In genomic region chr2:195489101-195489500, GRCh38 we compare ENCODE assay signal across 28 cellular contexts.
DNase-seq lines count a peak whose midpoint lies in the region; TF ChIP-seq lines count a peak whose summit lies in the region.
"Had no signal": no experiment of that assay in that cellular context is flagged by ENCODE, and none has a peak within 500 bp of the region (broad histone marks: within the 10 kb centered on the region; RNA-seq: fewer than 3 reads in every experiment).

No MANE protein-coding gene starts in this region.

- no peak overlapping the region for H2BK120ac ChIP-seq in trophoblast cell (ENCODE audit: insufficient read depth, low read length, poor library complexity)

- TF ChIP-seq CTCF in Peyer's patch (IDR thresholded peaks at IDR 0.05) (no peak), WERI-Rb-1 (IDR thresholded peaks at IDR 0.05; ENCODE audit: low read depth, low read length) (no peak)

- H3K36me3 ChIP-seq in MG63 (no peaks in the 10 kb centered on the region), adipocyte (ENCODE audit: control insufficient read depth, insufficient read depth, low read length, severe bottlenecking) (no peaks in the 10 kb centered on the region), trophoblast cell (ENCODE audit: control insufficient read depth in 1 of 2, insufficient read depth in 2 of 2, low read length in 2 of 2) (no peaks in the 10 kb centered on the region), Peyer's patch (no peaks in the 10 kb centered on the region), WERI-Rb-1 (no peaks in the 10 kb centered on the region)
- H3K36me3 ChIP-seq: breast epithelium, esophagus squamous epithelium, lower lobe of right lung, pancreas, right lobe of liver, stomach, upper lobe of left lung had no signal

- no peak overlapping the region for H3K14ac ChIP-seq in trophoblast cell (ENCODE audit: low read length)

- DNase-seq in EH (ENCODE audit: low read depth) (peak; percentile 35), MG63 (peak; percentile 49), adipocyte (ENCODE audit: low read depth) (peak; percentile 8), trophoblast cell (no peak), NCI-H187 treated with DMSO at 0.1 percent for 48 hours (lab: John Stamatoyannopoulos, UW) (no peak), NOMO-1 treated with DMSO at 0.1 percent for 48 hours (lab: John Stamatoyannopoulos, UW; ENCODE audit: unreplicated experiment) (no peak), Peyer's patch (no peak), WERI-Rb-1 (no peak)
- DNase-seq: activated CD4-positive, alpha-beta T cell treated with anti-CD3 and anti-CD28 coated beads for 48 hours; activated T-cell treated with anti-CD3 and anti-CD28 coated beads, Interleukin-2, amount 50 U/mL, for 24 hours; amniotic stem cell; CD8-positive, alpha-beta memory T cell; esophagus squamous epithelium; H7; kidney; lower lobe of right lung; mucosa of descending colon; NCI-H1048; NCI-H1930; NCI-H226; NCI-H82; pancreas; right lobe of liver; SHP77; stomach; upper lobe of left lung had no signal

- H3K4me3 ChIP-seq in MG63, result no peak overlapping the region
- no peak overlapping the region for H3K4me3 ChIP-seq in adipocyte (ENCODE audit: low read length)
- no peak overlapping the region for H3K4me3 ChIP-seq in trophoblast cell (ENCODE audit: low read depth, low read length)
- H3K4me3 ChIP-seq in Peyer's patch, result no peak overlapping the region
- no peak overlapping the region for H3K4me3 ChIP-seq in WERI-Rb-1 (ENCODE audit: low read depth, low read length)
- H3K4me3 ChIP-seq: breast epithelium, coronary artery, esophagus squamous epithelium, lower lobe of right lung, mucosa of descending colon, pancreas, right lobe of liver, stomach, upper lobe of left lung had no signal

- no peak overlapping the region for H4K8ac ChIP-seq in trophoblast cell (ENCODE audit: low read depth, low read length)

- H2BK12ac ChIP-seq in trophoblast cell (ENCODE audit: low read length), result no peak overlapping the region

- no peak overlapping the region for H2BK5ac ChIP-seq in trophoblast cell (ENCODE audit: low read depth, low read length, poor library complexity)

- no peak for TF ChIP-seq POLR2A in Peyer's patch (IDR thresholded peaks at IDR 0.05)

- H3K4me1 ChIP-seq in adipocyte (ENCODE audit: control insufficient read depth, insufficient read depth, low read length), result peaks cover 20% of the 10 kb centered on the region
- peaks cover 0 to 3% of the 10 kb centered on the region in 2 experiments for H3K4me1 ChIP-seq in trophoblast cell (ENCODE audit: control insufficient read depth in 1 of 2, insufficient read depth in 2 of 2, low read length in 2 of 2)
- H3K4me1 ChIP-seq in Peyer's patch, result no peaks in the 10 kb centered on the region
- H3K4me1 ChIP-seq: breast epithelium, esophagus squamous epithelium, lower lobe of right lung, pancreas, right lobe of liver, stomach had no signal

- H3K79me1 ChIP-seq in trophoblast cell (ENCODE audit: low read length), result peaks cover 5% of the 10 kb centered on the region

- H3K9ac ChIP-seq in adipocyte (ENCODE audit: low read length) (no peak overlapping the region), trophoblast cell (ENCODE audit: low read length) (no peak overlapping the region)

- H3K23ac ChIP-seq in trophoblast cell (ENCODE audit: low read length), result no peak overlapping the region

- H4K91ac ChIP-seq in trophoblast cell (ENCODE audit: low read depth, low read length), result peak overlapping the region; percentile 28

- H3K18ac ChIP-seq in trophoblast cell (ENCODE audit: low read length), result no peak overlapping the region

- H3K9me3 ChIP-seq in MG63 (no peaks in the 10 kb centered on the region), adipocyte (ENCODE audit: control insufficient read depth, low read length) (no peaks in the 10 kb centered on the region), trophoblast cell (ENCODE audit: insufficient read depth, low read depth, low read length) (no peaks in the 10 kb centered on the region), Peyer's patch (no peaks in the 10 kb centered on the region), WERI-Rb-1 (ENCODE audit: severe bottlenecking) (no peaks in the 10 kb centered on the region)
- H3K9me3 ChIP-seq: breast epithelium, esophagus squamous epithelium, lower lobe of right lung, mucosa of descending colon, pancreas, right lobe of liver, stomach, upper lobe of left lung had no signal

- no CpG with 5 or more reads among the region's 2 CpGs for WGBS in trophoblast cell (ENCODE audit: extremely low coverage, insufficient coverage, insufficient read length)

- H3K27me3 ChIP-seq in MG63 (no peaks in the 10 kb centered on the region), adipocyte (replicated peaks; ENCODE audit: control insufficient read depth, insufficient read depth, low read length) (no peaks in the 10 kb centered on the region), trophoblast cell (ENCODE audit: insufficient read depth, low read length) (no peaks in the 10 kb centered on the region), Peyer's patch (no peaks in the 10 kb centered on the region), WERI-Rb-1 (ENCODE audit: insufficient read depth, low read depth, severe bottlenecking) (no peaks in the 10 kb centered on the region)
- H3K27me3 ChIP-seq: breast epithelium, esophagus squamous epithelium, pancreas, right lobe of liver, stomach, upper lobe of left lung had no signal

- H3K79me2 ChIP-seq in trophoblast cell (ENCODE audit: control insufficient read depth, insufficient read depth, low read length, poor library complexity), result no peaks in the 10 kb centered on the region

- H3K4ac ChIP-seq in trophoblast cell (ENCODE audit: low read depth, low read length), result no peak overlapping the region

- no peak overlapping the region for H4K12ac ChIP-seq in trophoblast cell (ENCODE audit: low read depth, low read length)

- H3K4me2 ChIP-seq in trophoblast cell (ENCODE audit: low read length), result no peak overlapping the region

- H2AK5ac ChIP-seq in trophoblast cell (ENCODE audit: low read length), result no peak overlapping the region

- H3K27ac ChIP-seq in trophoblast cell (ENCODE audit: low read depth, low read length) (no peak overlapping the region), Peyer's patch (no peak overlapping the region), WERI-Rb-1 (no peak overlapping the region)
- H3K27ac ChIP-seq: breast epithelium, coronary artery, esophagus squamous epithelium, lower lobe of right lung, pancreas, right lobe of liver, stomach, upper lobe of left lung had no signal

- no peak overlapping the region for H2AFZ ChIP-seq in trophoblast cell (ENCODE audit: insufficient read depth, low read length, poor library complexity)

Comparison
In these comparisons a context has a peak if more than half of its experiments do, and no peak if none do; other contexts are left out.
1. DNase-seq: peak in EH (single experiment), MG63 (single experiment) and adipocyte (single experiment); none in trophoblast cell (0 of 2), NCI-H187 treated with DMSO at 0.1 percent for 48 hours (single experiment), NOMO-1 treated with DMSO at 0.1 percent for 48 hours (single experiment), Peyer's patch (0 of 3) and WERI-Rb-1 (single experiment).